In genomic region chr5:54049144-54049543, GRCh38 we compare ENCODE assay signal across 18 cellular contexts.
A peak's percentile ranks its signal among the peaks of the same experiment; 100 is the strongest.
DNase-seq lines count a peak whose midpoint lies in the region; ATAC-seq and TF ChIP-seq lines count a peak whose summit lies in the region.
"Had no signal": no experiment of that assay in that cellular context is flagged by ENCODE, and none has a peak within 500 bp of the region (broad histone marks: within the 10 kb centered on the region; RNA-seq: fewer than 3 reads in every experiment).

No MANE protein-coding gene starts in this region.

- H3K36me3 Mint-ChIP-seq in chondrocyte (ENCODE audit: low read depth), result no peaks in the 10 kb centered on the region

- H4K20me1 ChIP-seq in GM23248 (ENCODE audit: insufficient read depth), result no peaks in the 10 kb centered on the region

- ATAC-seq in HG02623 (IDR thresholded peaks at IDR 0.05; ENCODE audit: unreplicated experiment), result no peak
- no peak for ATAC-seq in GM21786 (IDR thresholded peaks at IDR 0.05; ENCODE audit: unreplicated experiment)
- ATAC-seq: HCT116 had no signal

- no peak overlapping the region for H3K9ac ChIP-seq in GM23248
- H3K9ac ChIP-seq: KMS-11 had no signal

- H3K27ac Mint-ChIP-seq in chondrocyte (ENCODE audit: unreplicated experiment), result no peak overlapping the region
- H3K27ac Mint-ChIP-seq: B cell; CD4-positive, alpha-beta T cell had no signal

- no peak for DNase-seq in cardiac muscle cell (ENCODE audit: low read depth in 1 of 2, low spot score in 1 of 2)
- DNase-seq in cardiac septum (ENCODE audit: low spot score), result no peak
- DNase-seq in GM23248, result peak; percentile 56
- DNase-seq in fibroblast of peridontal ligament (ENCODE audit: extremely low read depth), result peak; percentile 13
- DNase-seq in chondrocyte (ENCODE audit: low spot score), result no peak
- no peak for DNase-seq in DMS114 treated with DMSO at 0.1 percent for 48 hours (lab: John Stamatoyannopoulos, UW; ENCODE audit: unreplicated experiment)
- DNase-seq: C1 segment of cervical spinal cord; Calu3; CD4-positive, alpha-beta T cell; DMS 273 treated with DMSO at 0.1 percent for 48 hours; DMS79; GF-D8 had no signal

- peaks cover 18% of the 10 kb centered on the region for H3K4me1 Mint-ChIP-seq in chondrocyte (ENCODE audit: low read depth)
- H3K4me1 Mint-ChIP-seq: B cell had no signal

- peak overlapping the region; percentile 36 for H3K4me2 ChIP-seq in GM23248 (ENCODE audit: unreplicated experiment)
- H3K4me2 ChIP-seq: KMS-11 had no signal

- no peaks in the 10 kb centered on the region for H3K27me3 ChIP-seq in cardiac muscle cell
- H3K27me3 ChIP-seq in GM23248 (replicated peaks; ENCODE audit: insufficient read depth), result no peaks in the 10 kb centered on the region

- in situ Hi-C loops in GM23248 (cut with MboI), result no loop called here

- H2AFZ ChIP-seq in GM23248, result 0 out of 2 replicates have a peak overlapping the region, but pooled peaks have one; percentile 8

- no peak overlapping the region for H3K4me3 Mint-ChIP-seq in chondrocyte (ENCODE audit: unreplicated experiment)
- H3K4me3 Mint-ChIP-seq: B cell; CD4-positive, alpha-beta T cell had no signal

- TF ChIP-seq CTCF in cardiac muscle cell (IDR thresholded peaks at IDR 0.05; ENCODE audit: low read depth, low read length) (no peak), chondrocyte (IDR thresholded peaks at IDR 0.05) (no peak)

- intact Hi-C loops in cardiac septum (cut with DNase I), result no loop called here

- H3K27ac ChIP-seq in cardiac muscle cell (peak overlapping the region; percentile 38), GM23248 (peak overlapping the region; percentile 43)
- H3K27ac ChIP-seq: 22Rv1, KMS-11 had no signal

- H3K9me3 ChIP-seq in cardiac muscle cell (ENCODE audit: low read depth) (no peaks in the 10 kb centered on the region), GM23248 (ENCODE audit: low read depth) (no peaks in the 10 kb centered on the region)

- H3K4me1 ChIP-seq in cardiac muscle cell (ENCODE audit: low read depth) (peaks cover 14% of the 10 kb centered on the region), GM23248 (ENCODE audit: insufficient read depth) (peaks cover 21% of the 10 kb centered on the region)

- H3K36me3 ChIP-seq in cardiac muscle cell, result no peaks in the 10 kb centered on the region
- no peaks in the 10 kb centered on the region for H3K36me3 ChIP-seq in GM23248 (ENCODE audit: low read depth)

- H3K9me2 ChIP-seq in GM23248 (ENCODE audit: insufficient read depth), result no peaks in the 10 kb centered on the region; the same call in none of the 2 replicates

- H3K79me2 ChIP-seq in GM23248 (ENCODE audit: insufficient read depth), result no peaks in the 10 kb centered on the region

- H3K4me3 ChIP-seq in cardiac muscle cell (no peak overlapping the region), GM23248 (no peak overlapping the region)

- no peaks in the 10 kb centered on the region for H3K27me3 Mint-ChIP-seq in chondrocyte (ENCODE audit: low read depth)
- H3K27me3 Mint-ChIP-seq: B cell; CD4-positive, alpha-beta T cell had no signal

- no peaks in the 10 kb centered on the region for H3K9me3 Mint-ChIP-seq in chondrocyte (ENCODE audit: low read depth)
- H3K9me3 Mint-ChIP-seq: CD4-positive, alpha-beta T cell had no signal

- WGBS in GM23248 (ENCODE audit: low coverage in 1 of 2, low lambda C conversion rate in 2 of 2, missing lambda C conversion rate in 2 of 2), 2 experiments, result 85 to 96% methylated on average over 1 of the region's 1 CpG

- H3F3A ChIP-seq in GM23248 (ENCODE audit: insufficient read depth), result peaks cover 13% of the 10 kb centered on the region; the same call in 1 of the 2 replicates

Comparison
In these comparisons a context has a peak if more than half of its experiments do, and no peak if none do; other contexts are left out.
1. DNase-seq: peak in GM23248 (single experiment) and fibroblast of peridontal ligament (single experiment); none in cardiac muscle cell (0 of 2), cardiac septum (single experiment), chondrocyte (single experiment) and DMS114 treated with DMSO at 0.1 percent for 48 hours (single experiment).